8 cellular contexts compared by ENCODE assay signal in genomic region chr15:41231536-41231935, GRCh38. TPM values are rescaled to one million over a fixed set of nuclear protein-coding genes. Genes with fewer than 3 reads are reported as not detected.
DNase-seq lines count a peak whose midpoint lies in the region; TF ChIP-seq lines count a peak whose summit lies in the region.

No MANE protein-coding gene starts in this region.

- DNase-seq in SK-N-SH, result no peak
- peak; percentile 21 for DNase-seq in fibroblast of the aortic adventitia (ENCODE audit: low read depth)
- peak in 1 of 2 donors; percentile 21 for DNase-seq in trophoblast cell
- DNase-seq in HuH-7.5 (ENCODE audit: low spot score), result no peak
- DNase-seq in GM03348 (ENCODE audit: low spot score), result no peak
- no peak for DNase-seq in activated CD4-positive, alpha-beta T cell treated with anti-CD3 and anti-CD28 coated beads for 4 hours
- no peak for DNase-seq in T1000 (lab: John Stamatoyannopoulos, UW)

- TF ChIP-seq RAD21 in SK-N-SH (IDR thresholded peaks at IDR 0.05; ENCODE audit: low read length), result no peak

- TF ChIP-seq CTCF in SK-N-SH (IDR thresholded peaks at IDR 0.05), result no peak
- TF ChIP-seq CTCF in fibroblast of the aortic adventitia (IDR thresholded peaks at IDR 0.05; ENCODE audit: insufficient read depth, low read length), result no peak

- peak overlapping the region; percentile 94 for H2BK5ac ChIP-seq in trophoblast cell (ENCODE audit: low read depth, low read length, poor library complexity)

- peak overlapping the region; percentile 61 for H2AK5ac ChIP-seq in trophoblast cell (ENCODE audit: low read length)

- H3K14ac ChIP-seq in trophoblast cell (ENCODE audit: low read length), result peak overlapping the region; percentile 95

- H4K12ac ChIP-seq in trophoblast cell (ENCODE audit: low read depth, low read length), result peak overlapping the region; percentile 92

- under 1% methylated on average over 11 of the region's 12 CpGs for WGBS in SK-N-SH (ENCODE audit: low lambda C conversion rate)
- no CpG with 5 or more reads among the region's 12 CpGs for WGBS in trophoblast cell (ENCODE audit: extremely low coverage, insufficient coverage, insufficient read length)

- peaks cover 12% of the 10 kb centered on the region for H3F3A ChIP-seq in SK-N-SH (replicated peaks; ENCODE audit: insufficient read depth)

- H3K27me3 ChIP-seq in SK-N-SH (ENCODE audit: insufficient read depth), result no peaks in the 10 kb centered on the region
- no peaks in the 10 kb centered on the region for H3K27me3 ChIP-seq in trophoblast cell (ENCODE audit: insufficient read depth, low read length)

- H3K4ac ChIP-seq in trophoblast cell (ENCODE audit: low read depth, low read length), result peak overlapping the region; percentile 88

- H3K4me1 ChIP-seq in ES-I3 (ENCODE audit: insufficient read depth, low read length) (0 out of 2 replicates have a peak, but pooled peaks cover 6% of the 10 kb centered on the region), SK-N-SH (ENCODE audit: control insufficient read depth in 1 of 2, insufficient read depth in 2 of 2, low read depth in 1 of 2, low read length in 1 of 2) (peaks cover 0 to 8% of the 10 kb centered on the region in 2 experiments; a peak in 2 of 4 replicates), trophoblast cell (ENCODE audit: control insufficient read depth in 1 of 2, insufficient read depth in 2 of 2, low read length in 2 of 2) (peaks cover 2 to 3% of the 10 kb centered on the region in 2 experiments)

- peak overlapping the region; percentile 85 for H4K91ac ChIP-seq in trophoblast cell (ENCODE audit: low read depth, low read length)

- peak overlapping the region; percentile 82 for H3K9ac ChIP-seq in ES-I3 (ENCODE audit: low read depth, low read length)
- H3K9ac ChIP-seq in SK-N-SH, result peak overlapping the region; percentile 92
- H3K9ac ChIP-seq in trophoblast cell (ENCODE audit: low read length), result peak overlapping the region; percentile 94

- POLR2A ChIA-PET in SK-N-SH (lab: Yijun Ruan, JAX), result interaction anchor here (0.7 to 1.0 kb wide), 3 partner anchors 52 to 115 kb away, joined by 3 to 5 read pairs (median 3); partner anchors contain the start of genes INO80, NUSAP1 and OIP5

- no peak overlapping the region for H3K23ac ChIP-seq in trophoblast cell (ENCODE audit: low read length)

- no peak for TF ChIP-seq EP300 in SK-N-SH (IDR thresholded peaks at IDR 0.05; ENCODE audit: borderline replicate concordance in 1 of 2, low read depth in 1 of 2, low read length in 1 of 2)

- H3K9me2 ChIP-seq in SK-N-SH, result no peaks in the 10 kb centered on the region

- H3K27ac ChIP-seq in SK-N-SH (ENCODE audit: low read depth in 2 of 2, low read length in 1 of 2) (peak overlapping the region; percentile 80 to 89), trophoblast cell (ENCODE audit: low read depth, low read length) (peak overlapping the region; percentile 83)

- H3K9me3 ChIP-seq in ES-I3 (ENCODE audit: control insufficient read depth, insufficient read depth, low read length), result no peaks in the 10 kb centered on the region
- H3K9me3 ChIP-seq in SK-N-SH, result no peaks in the 10 kb centered on the region
- H3K9me3 ChIP-seq in trophoblast cell (ENCODE audit: insufficient read depth, low read depth, low read length), result no peaks in the 10 kb centered on the region

- peaks cover 50% of the 10 kb centered on the region for H3K79me2 ChIP-seq in SK-N-SH (ENCODE audit: insufficient read depth)
- peaks cover 7% of the 10 kb centered on the region for H3K79me2 ChIP-seq in trophoblast cell (ENCODE audit: control insufficient read depth, insufficient read depth, low read length, poor library complexity)

- H3K36me3 ChIP-seq in ES-I3 (ENCODE audit: insufficient read depth, low read length) (no peaks in the 10 kb centered on the region), SK-N-SH (replicated peaks in 1 of 2; ENCODE audit: control insufficient read depth in 1 of 2, insufficient read depth in 2 of 2, low read length in 1 of 2) (no peaks in the 10 kb centered on the region), trophoblast cell (ENCODE audit: control insufficient read depth in 1 of 2, insufficient read depth in 2 of 2, low read length in 2 of 2) (peaks cover 0 to 1% of the 10 kb centered on the region in 2 experiments)

- H3K4me2 ChIP-seq in SK-N-SH (peak overlapping the region; percentile 95), trophoblast cell (ENCODE audit: low read length) (peak overlapping the region; percentile 72)

- CTCF ChIA-PET in SK-N-SH (lab: Yijun Ruan, JAX), result interaction anchor here (0.6 to 2.9 kb wide), 19 partner anchors 10 to 480 kb away, joined by 3 to 35 read pairs (median 3); no protein-coding TSS in a partner anchor

- H3K18ac ChIP-seq in trophoblast cell (ENCODE audit: low read length), result peak overlapping the region; percentile 96

- H2BK12ac ChIP-seq in trophoblast cell (ENCODE audit: low read length), result no peak overlapping the region

- H3K4me3 ChIP-seq in SK-N-SH (ENCODE audit: low read depth in 2 of 2, low read length in 1 of 2) (peak overlapping the region; percentile 82 to 89), fibroblast of the aortic adventitia (ENCODE audit: low read depth, low read length) (peak overlapping the region; percentile 97), trophoblast cell (ENCODE audit: low read depth, low read length) (peak overlapping the region; percentile 98)

- peaks cover 10% of the 10 kb centered on the region for H3K79me1 ChIP-seq in trophoblast cell (ENCODE audit: low read length)

- peak overlapping the region; percentile 92 for H4K8ac ChIP-seq in trophoblast cell (ENCODE audit: low read depth, low read length)

- H2AFZ ChIP-seq in SK-N-SH (ENCODE audit: low read depth) (peak overlapping the region; percentile 77), trophoblast cell (ENCODE audit: insufficient read depth, low read length, poor library complexity) (peak overlapping the region; percentile 95)

- peaks cover 7% of the 10 kb centered on the region; the same call in 1 of the 2 replicates for H4K20me1 ChIP-seq in SK-N-SH (ENCODE audit: insufficient read depth)

- H2BK120ac ChIP-seq in trophoblast cell (ENCODE audit: insufficient read depth, low read length, poor library complexity), result peak overlapping the region; percentile 97

TF ChIP-seq in SK-N-SH, 30 proteins besides CTCF, POLR2A, EP300 and RAD21 (continues in another document):
- TF ChIP-seq ELF1 (IDR thresholded peaks at IDR 0.05) (no peak), GATA2 (CRISPR knock-in tag; IDR thresholded peaks at IDR 0.05) (no peak), TAF1 (IDR thresholded peaks at IDR 0.05; ENCODE audit: borderline replicate concordance, low read depth, low read length) (no peak), FOSL2 (IDR thresholded peaks at IDR 0.05; ENCODE audit: borderline replicate concordance, low read depth) (no peak), RXRA (IDR thresholded peaks at IDR 0.05; ENCODE audit: borderline replicate concordance, low read depth) (no peak), USF2 (IDR thresholded peaks at IDR 0.05; ENCODE audit: borderline replicate concordance, low read depth, low read length) (no peak), USF1 (IDR thresholded peaks at IDR 0.05; ENCODE audit: borderline replicate concordance, low read depth) (no peak), MAX (IDR thresholded peaks at IDR 0.05; ENCODE audit: low read depth) (no peak), RCOR1 (IDR thresholded peaks at IDR 0.05; ENCODE audit: low read length) (no peak), PBX3 (IDR thresholded peaks at IDR 0.05) (no peak)

RNA-seq across cellular contexts. Expression of gene CHP1, which starts 0.5 kb away (rescaled TPM):
- 30.5 and 35.8 TPM in 2 replicates for polyA plus RNA-seq in SK-N-SH (2012; rRNA removed)
- polyA plus RNA-seq in SK-N-SH (2012; cell fraction: cytosol; rRNA removed), result 39.8 and 41.4 TPM in 2 replicates
- polyA plus RNA-seq in SK-N-SH (2012; cell fraction: nucleus; rRNA removed), result 8.4 and 14.1 TPM in 2 replicates
- total RNA-seq in fibroblast of the aortic adventitia (ENCODE audit: low replicate concordance), result 120 and 131 TPM in 2 replicates
- polyA plus RNA-seq in trophoblast cell (2013), result 128 and 131 TPM in 2 replicates

RNA-seq across cellular contexts. Expression of gene EXD1, which starts 1.0 kb away (rescaled TPM):
- polyA plus RNA-seq in SK-N-SH (2012; rRNA removed), result 0.02 and 0.07 TPM in 2 replicates
- polyA plus RNA-seq in SK-N-SH (2012; cell fraction: cytosol; rRNA removed), result not detected in 2 replicates
- 0.10 TPM in 1 of 2 replicates, not detected in the other for polyA plus RNA-seq in SK-N-SH (2012; cell fraction: nucleus; rRNA removed)
- total RNA-seq in fibroblast of the aortic adventitia (ENCODE audit: low replicate concordance), result not detected in 2 replicates
- 0.01 and 0.03 TPM in 2 replicates for polyA plus RNA-seq in trophoblast cell (2013)
